Comparison of ENCODE assay signal across 24 cellular contexts in genomic region chr5:168895295-168896019, GRCh38.
"Had no signal": no experiment of that assay in that cellular context is flagged by ENCODE, and none has a peak within 500 bp of the region (broad histone marks: within the 10 kb centered on the region; RNA-seq: fewer than 3 reads in every experiment).

No MANE protein-coding gene starts in this region.

- H3K4me3 ChIP-seq: pancreas, psoas muscle, right lobe of liver, sigmoid colon, suprapubic skin, testis, tibial artery, transverse colon, vagina had no signal

- H3K4me1 ChIP-seq: pancreas, psoas muscle, right lobe of liver, sigmoid colon, suprapubic skin, testis, transverse colon had no signal

- H3K9me3 ChIP-seq: neutrophil, pancreas, psoas muscle, right lobe of liver, sigmoid colon, suprapubic skin, testis, tibial artery, transverse colon, vagina had no signal

- H3K27me3 ChIP-seq: neutrophil, pancreas, right lobe of liver, sigmoid colon, testis, tibial artery, transverse colon, vagina had no signal

- H3K27ac ChIP-seq: neutrophil, pancreas, psoas muscle, right lobe of liver, sigmoid colon, suprapubic skin, testis, tibial artery, transverse colon, vagina had no signal

- H3K36me3 ChIP-seq: neutrophil, pancreas, right lobe of liver, sigmoid colon, suprapubic skin, tibial artery, transverse colon, vagina had no signal

- DNase-seq: naive thymus-derived CD8-positive, alpha-beta T cell; nephron progenitor cell; nucleus accumbens; pancreas; posterior cingulate gyrus; psoas muscle; right cardiac atrium; right lobe of liver; sigmoid colon; small intestine; stimulated activated CD4-positive, alpha-beta T cell treated with anti-CD3 and anti-CD28 coated beads, Interleukin-1b, Interleukin-23, amount 100 ng/mL, for 48 hours; stimulated activated CD4-positive, alpha-beta T cell treated with anti-CD3 and anti-CD28 coated beads, Interleukin-4, amount 100 ng/mL, for 1 hour; stimulated activated CD4-positive, alpha-beta T cell treated with anti-CD3 and anti-CD28 coated beads, Interleukin-4, amount 100 ng/mL, for 4 hours; stimulated activated CD8-positive, alpha-beta memory T cell treated with anti-CD3 and anti-CD28 coated beads, Interleukin-4, amount 100 ng/mL, for 48 hours; stimulated activated naive CD4-positive, alpha-beta T cell; stimulated activated naive CD8-positive, alpha-beta T cell treated with anti-CD3 and anti-CD28 coated beads, Interleukin-15, amount 100 ng/mL, for 72 hours; stimulated activated naive CD8-positive, alpha-beta T cell treated with anti-CD3 and anti-CD28 coated beads, Interleukin-15, Interleukin-2, amounts not matched to agents 100 U/mL and 50 U/mL, for 24 hours; substantia nigra; testis; tibial artery; transverse colon had no signal
